7 cellular contexts compared by ENCODE assay signal in genomic region chr14:105596374-105596773, GRCh38.
DNase-seq lines count a peak whose midpoint lies in the region; ATAC-seq, FAIRE-seq and TF ChIP-seq lines count a peak whose summit lies in the region.
"Not testable (repeated sequence)": the region's sequence is repeated elsewhere in the genome, so short reads cannot be mapped to it uniquely, and the experiment has no call there.

No MANE protein-coding gene starts in this region.

- H3K9ac ChIP-seq in Karpas-422 (ENCODE audit: low read length); kidney (ENCODE audit: low read length in 2 of 2): not testable (repeated sequence)

- not testable (repeated sequence) for ATAC-seq in memory B cell (ENCODE audit: low read depth); stimulated activated memory B cell treated with anti-CD40 and anti-IgM and Interleukin-4, amounts not matched to agents 10 μg/mL and 1 μg/mL and 100 μg/mL, for 72 hours

- not testable (repeated sequence) for H3K36me3 ChIP-seq in Karpas-422 (ENCODE audit: insufficient read depth, low read length); kidney (ENCODE audit: control insufficient read depth in 1 of 2, insufficient read depth in 2 of 2, low read length in 2 of 2)

- H4K20me1 ChIP-seq in Karpas-422 (ENCODE audit: insufficient read depth, low read depth, low read length): not testable (repeated sequence)

- intact Hi-C loops in activated CD4-positive, alpha-beta T cell treated with anti-CD3 and anti-CD28 coated beads, Interleukin-2, amount 10 ng/mL, durations not matched to agents 24 days and 14 days (cut with micrococcal nuclease); kidney (cut with DNase I): not testable (repeated sequence)

- H3K4me1 ChIP-seq in Karpas-422 (ENCODE audit: low read length); kidney (ENCODE audit: control insufficient read depth in 1 of 2, insufficient read depth in 1 of 2, low read depth in 1 of 2, low read length in 2 of 2): not testable (repeated sequence)

- not testable (repeated sequence) for H3K4me3 ChIP-seq in Karpas-422 (ENCODE audit: low read length); kidney (ENCODE audit: low read length in 2 of 2)

- not testable (repeated sequence) for H3K4me3 Mint-ChIP-seq in activated CD4-positive, alpha-beta T cell treated with anti-CD3 and anti-CD28 coated beads, Interleukin-2, amount 10 ng/mL, durations not matched to agents 24 days and 14 days; osteocyte (ENCODE audit: unreplicated experiment); stimulated activated memory B cell treated with anti-CD40 and anti-IgM and Interleukin-4, amounts not matched to agents 10 μg/mL and 1 μg/mL and 100 μg/mL, for 72 hours
- peak overlapping the region; percentile 46 for H3K4me3 Mint-ChIP-seq in memory B cell

- H3K9me2 ChIP-seq in Karpas-422 (replicated peaks; ENCODE audit: insufficient read depth, low read length): not testable (repeated sequence)

- H3K27me3 Mint-ChIP-seq in activated CD4-positive, alpha-beta T cell treated with anti-CD3 and anti-CD28 coated beads, Interleukin-2, amount 10 ng/mL, durations not matched to agents 24 days and 14 days; memory B cell; osteocyte (ENCODE audit: unreplicated experiment); stimulated activated memory B cell treated with anti-CD40 and anti-IgM and Interleukin-4, amounts not matched to agents 10 μg/mL and 1 μg/mL and 100 μg/mL, for 72 hours: not testable (repeated sequence)

- H3K9me3 Mint-ChIP-seq in activated CD4-positive, alpha-beta T cell treated with anti-CD3 and anti-CD28 coated beads, Interleukin-2, amount 10 ng/mL, durations not matched to agents 24 days and 14 days; memory B cell; osteocyte (ENCODE audit: unreplicated experiment); stimulated activated memory B cell treated with anti-CD40 and anti-IgM and Interleukin-4, amounts not matched to agents 10 μg/mL and 1 μg/mL and 100 μg/mL, for 72 hours: not testable (repeated sequence)

- not testable (repeated sequence) for TF ChIP-seq CTCF in kidney (IDR thresholded peaks at IDR 0.05; ENCODE audit: borderline replicate concordance, extremely low read depth, insufficient read depth); osteocyte (IDR thresholded peaks at IDR 0.05)

- H3K9me3 ChIP-seq in Karpas-422 (ENCODE audit: low read length); kidney (ENCODE audit: control insufficient read depth in 1 of 2, low read length in 2 of 2): not testable (repeated sequence)

- H3K4me1 Mint-ChIP-seq in activated CD4-positive, alpha-beta T cell treated with anti-CD3 and anti-CD28 coated beads, Interleukin-2, amount 10 ng/mL, durations not matched to agents 24 days and 14 days; memory B cell; osteocyte (ENCODE audit: unreplicated experiment); stimulated activated memory B cell treated with anti-CD40 and anti-IgM and Interleukin-4, amounts not matched to agents 10 μg/mL and 1 μg/mL and 100 μg/mL, for 72 hours: not testable (repeated sequence)

- DNase-seq in Karpas-422 (peak; percentile 40), kidney (peak; percentile 43), osteocyte (ENCODE audit: extremely low spot score, unreplicated experiment) (peak; percentile 68)
- peak; percentile 32 for DNase-seq in activated CD4-positive, alpha-beta T cell treated with anti-CD3 and anti-CD28 coated beads, Interleukin-2, amount 10 ng/mL, durations not matched to agents 24 days and 14 days
- peak; percentile 33 for DNase-seq in activated effector memory CD4-positive, alpha-beta T cell treated with anti-CD3 and anti-CD28 coated beads, Interleukin-2, amount 50 U/mL, for 16 hours
- DNase-seq in memory B cell (ENCODE audit: low spot score in 2 of 2): not testable (repeated sequence)

- H3K36me3 Mint-ChIP-seq in activated CD4-positive, alpha-beta T cell treated with anti-CD3 and anti-CD28 coated beads, Interleukin-2, amount 10 ng/mL, durations not matched to agents 24 days and 14 days (ENCODE audit: low read depth); memory B cell; osteocyte (ENCODE audit: unreplicated experiment); stimulated activated memory B cell treated with anti-CD40 and anti-IgM and Interleukin-4, amounts not matched to agents 10 μg/mL and 1 μg/mL and 100 μg/mL, for 72 hours: not testable (repeated sequence)

- not testable (repeated sequence) for H3K27ac ChIP-seq in Karpas-422 (ENCODE audit: low read length); kidney (ENCODE audit: low read depth in 2 of 2, low read length in 2 of 2)

- not testable (repeated sequence) for H3K27me3 ChIP-seq in Karpas-422 (ENCODE audit: low read length)

- H3K27ac Mint-ChIP-seq in activated CD4-positive, alpha-beta T cell treated with anti-CD3 and anti-CD28 coated beads, Interleukin-2, amount 10 ng/mL, durations not matched to agents 24 days and 14 days; memory B cell; osteocyte (ENCODE audit: unreplicated experiment): not testable (repeated sequence)
- peak overlapping the region; percentile 54 for H3K27ac Mint-ChIP-seq in stimulated activated memory B cell treated with anti-CD40 and anti-IgM and Interleukin-4, amounts not matched to agents 10 μg/mL and 1 μg/mL and 100 μg/mL, for 72 hours

- H3K79me2 ChIP-seq in Karpas-422 (ENCODE audit: low read length): not testable (repeated sequence)

- not testable (repeated sequence) for FAIRE-seq in kidney (lab: Jason Lieb, UNC)

- not testable (repeated sequence) for H3K4me2 ChIP-seq in Karpas-422 (ENCODE audit: low read depth, low read length, poor library complexity, severe bottlenecking)

- not testable (repeated sequence) for H2AFZ ChIP-seq in Karpas-422 (ENCODE audit: low read length)
